8 cellular contexts compared by ENCODE assay signal in genomic region chrX:153687121-153688039, GRCh38. TPM values are rescaled to one million over a fixed set of nuclear protein-coding genes. Genes with fewer than 3 reads are reported as not detected.
DNase-seq lines count a peak whose midpoint lies in the region; ATAC-seq, FAIRE-seq and TF ChIP-seq lines count a peak whose summit lies in the region.

Gene SLC6A8 (plus strand): TSS chrX:153687926. CDS start chrX:153688575, 649 bp downstream.

- FAIRE-seq in A549 (lab: Jason Lieb, UNC) = no peak

- peak within 1 kb of the TSS; percentile 80 to 84 for H3K4me3 Mint-ChIP-seq in activated T-cell treated with anti-CD3 and anti-CD28 coated beads, Interleukin-2, amount 50 U/mL, for 72 hours
- peak within 1 kb of the TSS; percentile 85 for H3K4me3 Mint-ChIP-seq in neural crest cell

- DNase-seq in A549 (ENCODE audit: low read depth in 1 of 2, low spot score in 1 of 2) = peak; percentile 42 to 67
- DNase-seq in NCI-H446 treated with DMSO at 0.1 percent for 48 hours (lab: John Stamatoyannopoulos, UW) = peak; percentile 18
- peak; percentile 33 to 39 for DNase-seq in activated T-cell treated with anti-CD3 and anti-CD28 coated beads, Interleukin-2, amount 50 U/mL, for 72 hours
- peak; percentile 12 for DNase-seq in fibroblast of the conjunctiva (ENCODE audit: low read depth)
- peak; percentile 62 for DNase-seq in neural crest cell (ENCODE audit: low read depth, low spot score)
- no peak for DNase-seq in GM19240 (ENCODE audit: insufficient read length, low spot score)

- H3K9me3 ChIP-seq in A549 = no peaks in the 10 kb centered on the region

- peak within 1 kb of the TSS; percentile 47 for H3K4me3 ChIP-seq in A549
- peak within 1 kb of the TSS; percentile 58 for H3K4me3 ChIP-seq in urinary bladder (ENCODE audit: low read depth, low read length)

- peak; percentile 23 for TF ChIP-seq CTCF in A549 (IDR thresholded peaks at IDR 0.05)
- peak; percentile 47; the same call in 2 of the 3 replicates for TF ChIP-seq CTCF in GM12872 (IDR thresholded peaks at IDR 0.05; ENCODE audit: insufficient read depth, low read depth, low read length)
- peak; percentile 52 for TF ChIP-seq CTCF in neural crest cell (conservative IDR thresholded peaks at IDR 0.05)

- POLR2A ChIA-PET in A549 (lab: Yijun Ruan, JAX) = no interaction called here

- H3K4me2 ChIP-seq in A549 = peak within 1 kb of the TSS; percentile 94

- H3K4me1 ChIP-seq in A549 (peaks cover 13% of the 10 kb centered on the region), urinary bladder (ENCODE audit: insufficient read depth) (no peaks in the 10 kb centered on the region)

- CTCF ChIA-PET in A549 (lab: Yijun Ruan, JAX) = interaction anchor here (0.9 to 1.7 kb wide), 11 partner anchors 12 to 259 kb away, joined by 3 to 6 read pairs (median 4); no protein-coding TSS in a partner anchor

- TF ChIP-seq POLR2A in A549 (IDR thresholded peaks at IDR 0.05; ENCODE audit: low read length) = peak; percentile 66

- H3K27me3 Mint-ChIP-seq in activated T-cell treated with anti-CD3 and anti-CD28 coated beads, Interleukin-2, amount 50 U/mL, for 72 hours (ENCODE audit: low read depth) = peaks cover 19% of the 10 kb centered on the region
- peaks cover 3% of the 10 kb centered on the region for H3K27me3 Mint-ChIP-seq in neural crest cell (ENCODE audit: low read depth)

- peak within 1 kb of the TSS; percentile 65 to 91 for H3K27ac ChIP-seq in A549
- H3K27ac ChIP-seq in urinary bladder (ENCODE audit: low read depth) = no peak within 1 kb of the TSS

- 3% methylated on average over 16 of the region's 66 CpGs for WGBS in A549 (ENCODE audit: missing lambda C conversion rate)
- 2% methylated on average over 51 of the region's 66 CpGs for WGBS in urinary bladder

- peak; percentile 47 to 63 for ATAC-seq in A549
- ATAC-seq in activated T-cell treated with anti-CD3 and anti-CD28 coated beads, Interleukin-2, amount 50 U/mL, for 72 hours (replicated peaks in 1 of 2) = peak; percentile 49 to 50

- H3K36me3 Mint-ChIP-seq in activated T-cell treated with anti-CD3 and anti-CD28 coated beads, Interleukin-2, amount 50 U/mL, for 72 hours (ENCODE audit: insufficient read depth in 2 of 2) = no peaks in the 10 kb centered on the region
- peaks cover 2% of the 10 kb centered on the region for H3K36me3 Mint-ChIP-seq in neural crest cell (ENCODE audit: low read depth)

- no peaks in the 10 kb centered on the region for H3K4me1 Mint-ChIP-seq in activated T-cell treated with anti-CD3 and anti-CD28 coated beads, Interleukin-2, amount 50 U/mL, for 72 hours (ENCODE audit: low read depth)
- H3K4me1 Mint-ChIP-seq in neural crest cell = peaks cover 13% of the 10 kb centered on the region

- 0 out of 5 replicates have a peak, but pooled peaks of 1 of the 2 experiments have one; percentile 16 for TF ChIP-seq RAD21 in A549 (conservative IDR thresholded peaks at IDR 0.05 in 1 of 2, IDR thresholded peaks at IDR 0.05 in 1 of 2)

- H3K36me3 ChIP-seq in urinary bladder (ENCODE audit: insufficient read depth) = no peaks in the 10 kb centered on the region

- H3K9me3 Mint-ChIP-seq in activated T-cell treated with anti-CD3 and anti-CD28 coated beads, Interleukin-2, amount 50 U/mL, for 72 hours = no peaks in the 10 kb centered on the region
- H3K9me3 Mint-ChIP-seq in neural crest cell = peaks cover 6% of the 10 kb centered on the region

- TF ChIP-seq EP300 in A549 (IDR thresholded peaks at IDR 0.05) = no peak

- no peak within 1 kb of the TSS for H3K27ac Mint-ChIP-seq in activated T-cell treated with anti-CD3 and anti-CD28 coated beads, Interleukin-2, amount 50 U/mL, for 72 hours
- no peak within 1 kb of the TSS for H3K27ac Mint-ChIP-seq in neural crest cell (ENCODE audit: unreplicated experiment)

TF ChIP-seq in A549, 52 proteins besides CTCF, POLR2A, EP300 and RAD21:
- TF ChIP-seq SMC3 (IDR thresholded peaks at IDR 0.05) = 0 out of 3 replicates have a peak, but pooled peaks have one; percentile 5
- no peak for TF ChIP-seq CHD4 (IDR thresholded peaks at IDR 0.05; ENCODE audit: borderline replicate concordance)
- no peak for TF ChIP-seq CHD2 (IDR thresholded peaks at IDR 0.05; ENCODE audit: low read length, partially characterized antibody)
- no peak for TF ChIP-seq MAFK (IDR thresholded peaks at IDR 0.05; ENCODE audit: partially characterized antibody)
- no peak for TF ChIP-seq PHF8 (IDR thresholded peaks at IDR 0.05; ENCODE audit: borderline replicate concordance, low read depth)
- peak; percentile 29 to 61; a peak in 3 of 5 replicates for TF ChIP-seq JUN (IDR thresholded peaks at IDR 0.05)
- TF ChIP-seq, protein P1, sequence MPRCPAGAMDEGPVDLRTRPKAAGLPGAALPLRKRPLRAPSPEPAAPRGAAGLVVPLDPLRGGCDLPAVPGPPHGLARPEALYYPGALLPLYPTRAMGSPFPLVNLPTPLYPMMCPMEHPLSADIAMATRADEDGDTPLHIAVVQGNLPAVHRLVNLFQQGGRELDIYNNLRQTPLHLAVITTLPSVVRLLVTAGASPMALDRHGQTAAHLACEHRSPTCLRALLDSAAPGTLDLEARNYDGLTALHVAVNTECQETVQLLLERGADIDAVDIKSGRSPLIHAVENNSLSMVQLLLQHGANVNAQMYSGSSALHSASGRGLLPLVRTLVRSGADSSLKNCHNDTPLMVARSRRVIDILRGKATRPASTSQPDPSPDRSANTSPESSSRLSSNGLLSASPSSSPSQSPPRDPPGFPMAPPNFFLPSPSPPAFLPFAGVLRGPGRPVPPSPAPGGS (IDR thresholded peaks at IDR 0.05) = peak; percentile 76; the same call in 1 of the 3 replicates
- TF ChIP-seq ZC3H11A (IDR thresholded peaks at IDR 0.05) = no peak
- no peak for TF ChIP-seq MYC (IDR thresholded peaks at IDR 0.05; ENCODE audit: borderline replicate concordance, low read length)
- TF ChIP-seq ESRRA (IDR thresholded peaks at IDR 0.05; ENCODE audit: borderline replicate concordance, low read length) = no peak
- no peak for TF ChIP-seq RCOR1 (IDR thresholded peaks at IDR 0.05; ENCODE audit: low read depth, low read length)
TF ChIP-seq in A549: peak in this region for 3.

RNA-seq across cellular contexts. Expression of gene SLC6A8, which starts in this region (rescaled TPM):
- 2.0 and 3.4 TPM in 2 replicates for polyA plus RNA-seq in A549 (2011; rRNA removed)
- 4.2 and 7.4 TPM in 2 replicates for polyA plus RNA-seq in A549 (2012; cell fraction: cytosol; rRNA removed)
- polyA plus RNA-seq in A549 (2012; cell fraction: nucleus; rRNA removed) = 10.2 and 14.9 TPM in 2 replicates
- polyA plus RNA-seq in A549 (2017; fragmentation: RNase III; extraction: RNeasy Plus Mini Kit Qiagen cat#74134 plus additional on column Dnase treatment) = 5.7 to 6.9 TPM (median 6.1 TPM) in 3 replicates
- polyA minus RNA-seq in A549 (2011; rRNA and poly(A)+ RNA removed) = 8.6 and 9.8 TPM in 2 replicates
- 1 to 10 TPM; 1.8 to 2.2 TPM for total RNA-seq in activated T-cell treated with anti-CD3 and anti-CD28 coated beads, Interleukin-2, amount 50 U/mL, for 72 hours
- 123 and 125 TPM in 2 replicates for total RNA-seq in neural crest cell
- total RNA-seq in urinary bladder = 10.0 TPM
- 76.1 TPM for polyA plus RNA-seq in urinary bladder

Comparison
In these comparisons a context has a peak if more than half of its experiments do, and no peak if none do; other contexts are left out.
1. RNA of gene SLC6A8 (total RNA-seq): 123 to 125 TPM in neural crest cell; 10.0 TPM in urinary bladder (single experiment) and 1.8 to 2.2 TPM in activated T-cell treated with anti-CD3 and anti-CD28 coated beads, Interleukin-2, amount 50 U/mL, for 72 hours; every median in the first group is over 10 times any median in the second.
2. Peak in every context shown above with its lines, with median percentiles within 50 percentile points of each other: CTCF ChIP-seq.